In genomic region chr1:56409112-56409691, GRCh38 we compare ENCODE assay signal across 8 cellular contexts.
DNase-seq lines count a peak whose midpoint lies in the region; ATAC-seq and TF ChIP-seq lines count a peak whose summit lies in the region.
"Had no signal": no experiment of that assay in that cellular context is flagged by ENCODE, and none has a peak within 500 bp of the region (broad histone marks: within the 10 kb centered on the region; RNA-seq: fewer than 3 reads in every experiment).

No MANE protein-coding gene starts in this region.

- DNase-seq in KBM-7: peak; percentile 24
- DNase-seq in endodermal cell: peak; percentile 82
- peak in 1 of 2 donors; percentile 39 for DNase-seq in trophoblast cell
- no peak for DNase-seq in activated CD4-positive, alpha-beta memory T cell treated with anti-CD3 and anti-CD28 coated beads for 36 hours
- DNase-seq in effector memory CD8-positive, alpha-beta T cell: no peak
- no peak for DNase-seq in H4 (ENCODE audit: low spot score)

- H3K27ac Mint-ChIP-seq in endodermal cell: no peak overlapping the region
- H3K27ac Mint-ChIP-seq in activated CD4-positive, alpha-beta memory T cell treated with anti-CD3 and anti-CD28 coated beads for 36 hours: no peak overlapping the region
- no peak overlapping the region for H3K27ac Mint-ChIP-seq in effector memory CD8-positive, alpha-beta T cell

- no peak for ATAC-seq in effector memory CD8-positive, alpha-beta T cell (replicated peaks)

- peaks cover 6% of the 10 kb centered on the region for H3K9me3 Mint-ChIP-seq in endodermal cell
- H3K9me3 Mint-ChIP-seq in activated CD4-positive, alpha-beta memory T cell treated with anti-CD3 and anti-CD28 coated beads for 36 hours: no peaks in the 10 kb centered on the region
- H3K9me3 Mint-ChIP-seq in effector memory CD8-positive, alpha-beta T cell: peaks cover 0 to 12% of the 10 kb centered on the region in 2 donors

- no peak overlapping the region for H4K12ac ChIP-seq in trophoblast cell (ENCODE audit: low read depth, low read length)

- H4K8ac ChIP-seq in trophoblast cell (ENCODE audit: low read depth, low read length): no peak overlapping the region

- H3K4me3 Mint-ChIP-seq in endodermal cell: no peak overlapping the region
- no peak overlapping the region for H3K4me3 Mint-ChIP-seq in activated CD4-positive, alpha-beta memory T cell treated with anti-CD3 and anti-CD28 coated beads for 36 hours
- no peak overlapping the region for H3K4me3 Mint-ChIP-seq in effector memory CD8-positive, alpha-beta T cell
- H3K4me3 Mint-ChIP-seq: central memory CD8-positive, alpha-beta T cell had no signal

- intact Hi-C loops in activated CD4-positive, alpha-beta memory T cell treated with anti-CD3 and anti-CD28 coated beads for 36 hours (cut with micrococcal nuclease): no loop called here

- CTCF ChIA-PET in activated CD4-positive, alpha-beta memory T cell treated with anti-CD3 and anti-CD28 coated beads for 36 hours (lab: Charles Lee): no interaction called here

- H2AK5ac ChIP-seq in trophoblast cell (ENCODE audit: low read length): peak overlapping the region; percentile 1

- H3K4me3 ChIP-seq in endodermal cell (ENCODE audit: low read length): no peak overlapping the region
- no peak overlapping the region for H3K4me3 ChIP-seq in trophoblast cell (ENCODE audit: low read depth, low read length)

- no peak overlapping the region for H4K91ac ChIP-seq in trophoblast cell (ENCODE audit: low read depth, low read length)

- no peaks in the 10 kb centered on the region for H3K36me3 Mint-ChIP-seq in endodermal cell (ENCODE audit: low read depth)
- no peaks in the 10 kb centered on the region for H3K36me3 Mint-ChIP-seq in activated CD4-positive, alpha-beta memory T cell treated with anti-CD3 and anti-CD28 coated beads for 36 hours
- no peaks in the 10 kb centered on the region for H3K36me3 Mint-ChIP-seq in effector memory CD8-positive, alpha-beta T cell (ENCODE audit: insufficient read depth)

- H3K4ac ChIP-seq in trophoblast cell (ENCODE audit: low read depth, low read length): no peak overlapping the region

- no peaks in the 10 kb centered on the region for H3K36me3 ChIP-seq in endodermal cell (ENCODE audit: control insufficient read depth, insufficient read depth, low read length)
- H3K36me3 ChIP-seq in trophoblast cell (ENCODE audit: control insufficient read depth in 1 of 2, insufficient read depth in 2 of 2, low read length in 2 of 2): no peaks in the 10 kb centered on the region

- in situ Hi-C loops in KBM-7 (cut with MboI; ENCODE audit: low pct_unique_long_range_greater_than_20kb, low sequenced_read_pairs): no loop called here

- POLR2A ChIA-PET in activated CD4-positive, alpha-beta memory T cell treated with anti-CD3 and anti-CD28 coated beads for 36 hours (lab: Charles Lee): no interaction called here

- no peak overlapping the region for H3K4me2 ChIP-seq in trophoblast cell (ENCODE audit: low read length)

- no peak overlapping the region for H3K14ac ChIP-seq in trophoblast cell (ENCODE audit: low read length)

- H3K79me2 ChIP-seq in trophoblast cell (ENCODE audit: control insufficient read depth, insufficient read depth, low read length, poor library complexity): no peaks in the 10 kb centered on the region

- H3K4me1 ChIP-seq in endodermal cell (ENCODE audit: control insufficient read depth, insufficient read depth, low read length) (no peaks in the 10 kb centered on the region), trophoblast cell (ENCODE audit: control insufficient read depth in 1 of 2, insufficient read depth in 2 of 2, low read length in 2 of 2) (peaks cover 13 to 28% of the 10 kb centered on the region in 2 experiments)

- H3K18ac ChIP-seq in trophoblast cell (ENCODE audit: low read length): peak overlapping the region; percentile 72

- H3K27ac ChIP-seq in endodermal cell (ENCODE audit: low read depth, low read length) (no peak overlapping the region), trophoblast cell (ENCODE audit: low read depth, low read length) (no peak overlapping the region)

- TF ChIP-seq CTCF in GM12874 (IDR thresholded peaks at IDR 0.05; ENCODE audit: insufficient read depth, low read depth, low read length): peak; percentile 68
- TF ChIP-seq CTCF in endodermal cell (conservative IDR thresholded peaks at IDR 0.05): peak; percentile 78

- H3K79me1 ChIP-seq in trophoblast cell (ENCODE audit: low read length): peaks cover 14% of the 10 kb centered on the region

- H3K9me3 ChIP-seq in endodermal cell (ENCODE audit: control insufficient read depth, low read length) (peaks cover 19% of the 10 kb centered on the region), trophoblast cell (ENCODE audit: insufficient read depth, low read depth, low read length) (no peaks in the 10 kb centered on the region)

- WGBS in endodermal cell (ENCODE audit: insufficient coverage in 1 of 2, insufficient read length in 1 of 2), 2 experiments: 75 to 89% methylated on average over 2 to 8 of the region's 8 CpGs
- no CpG with 5 or more reads among the region's 8 CpGs for WGBS in trophoblast cell (ENCODE audit: extremely low coverage, insufficient coverage, insufficient read length)

- H3K27me3 Mint-ChIP-seq in endodermal cell (ENCODE audit: insufficient read depth): peaks cover 20% of the 10 kb centered on the region
- H3K27me3 Mint-ChIP-seq in activated CD4-positive, alpha-beta memory T cell treated with anti-CD3 and anti-CD28 coated beads for 36 hours: peaks cover 2% of the 10 kb centered on the region
- H3K27me3 Mint-ChIP-seq in effector memory CD8-positive, alpha-beta T cell: peaks cover 0 to 9% of the 10 kb centered on the region in 2 donors
- H3K27me3 Mint-ChIP-seq: central memory CD8-positive, alpha-beta T cell had no signal

- peak overlapping the region; percentile 12 for H2BK120ac ChIP-seq in trophoblast cell (ENCODE audit: insufficient read depth, low read length, poor library complexity)

- no peak overlapping the region for H2AFZ ChIP-seq in trophoblast cell (ENCODE audit: insufficient read depth, low read length, poor library complexity)

- H2BK5ac ChIP-seq in trophoblast cell (ENCODE audit: low read depth, low read length, poor library complexity): no peak overlapping the region

- peak overlapping the region; percentile 76 for H2BK12ac ChIP-seq in trophoblast cell (ENCODE audit: low read length)

- H3K9ac ChIP-seq in endodermal cell (ENCODE audit: extremely low read depth, low read length, poor library complexity, severe bottlenecking): no peak overlapping the region
- no peak overlapping the region for H3K9ac ChIP-seq in trophoblast cell (ENCODE audit: low read length)

- H3K4me1 Mint-ChIP-seq in endodermal cell: peaks cover 32% of the 10 kb centered on the region
- H3K4me1 Mint-ChIP-seq in activated CD4-positive, alpha-beta memory T cell treated with anti-CD3 and anti-CD28 coated beads for 36 hours (ENCODE audit: low read depth): no peaks in the 10 kb centered on the region
- H3K4me1 Mint-ChIP-seq in effector memory CD8-positive, alpha-beta T cell (ENCODE audit: low read depth in 2 of 2): no peaks in the 10 kb centered on the region
- H3K4me1 Mint-ChIP-seq: central memory CD8-positive, alpha-beta T cell had no signal

- H3K27me3 ChIP-seq in endodermal cell (ENCODE audit: control insufficient read depth, insufficient read depth, low read length, poor library complexity, severe bottlenecking): no peaks in the 10 kb centered on the region
- no peaks in the 10 kb centered on the region for H3K27me3 ChIP-seq in trophoblast cell (ENCODE audit: insufficient read depth, low read length)

- no peak overlapping the region for H3K23ac ChIP-seq in trophoblast cell (ENCODE audit: low read length)

Comparison
In these comparisons a context has a peak if more than half of its experiments do, and no peak if none do; other contexts are left out.
1. DNase-seq: peak in KBM-7 (single experiment) and endodermal cell (single experiment); none in activated CD4-positive, alpha-beta memory T cell treated with anti-CD3 and anti-CD28 coated beads for 36 hours (single experiment), effector memory CD8-positive, alpha-beta T cell (0 of 3) and H4 (single experiment).